ENCODE assay signal across 16 cellular contexts in the genomic region with DNA sequence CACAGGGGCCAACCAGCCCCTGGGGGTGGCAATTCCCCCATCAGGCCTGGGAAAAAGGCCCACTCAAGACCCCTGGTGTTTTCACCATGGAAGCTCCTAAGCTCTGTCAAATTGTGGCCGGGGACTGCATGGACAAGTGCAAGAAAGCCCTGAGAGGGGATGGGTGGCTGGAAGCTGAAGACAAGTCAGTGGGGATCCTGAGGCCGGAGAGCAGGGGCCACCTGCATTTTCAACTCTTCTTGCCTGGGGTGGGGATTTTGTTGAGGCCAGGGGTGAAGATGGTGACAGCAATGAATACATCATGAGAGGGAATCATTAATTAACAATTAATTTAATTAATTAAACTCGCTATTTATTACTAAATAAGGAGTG.
"Had no signal": no experiment of that assay in that cellular context is flagged by ENCODE, and none has a peak within 500 bp of the region (broad histone marks: within the 10 kb centered on the region; RNA-seq: fewer than 3 reads in every experiment).

No MANE protein-coding gene starts in this region.

- H3K27ac ChIP-seq: sigmoid colon had no signal

- H3K27me3 ChIP-seq: pancreas, sigmoid colon had no signal

- H3K9me3 ChIP-seq: gastroesophageal sphincter, heart right ventricle, pancreas, sigmoid colon had no signal

- ATAC-seq: activated CD4-positive, alpha-beta T cell treated with anti-CD3 and anti-CD28 coated beads for 36 hours; activated T-helper 17 cell treated with anti-CD3 and anti-CD28 coated beads, Interleukin-2, amount 50 U/mL, for 72 hours; gastroesophageal sphincter; left colon; stimulated activated effector memory CD8-positive, alpha-beta T cell treated with anti-CD3 and anti-CD28 coated beads, Interleukin-12 subunit alpha, Interleukin-12 subunit beta, amount 100 ng/mL, for 72 hours had no signal

- H3K4me3 ChIP-seq: gastroesophageal sphincter, heart right ventricle, lung, pancreas, sigmoid colon had no signal

- H3K36me3 ChIP-seq: gastroesophageal sphincter, pancreas, sigmoid colon had no signal

- DNase-seq: activated CD4-positive, alpha-beta memory T cell treated with anti-CD3 and anti-CD28 coated beads for 36 hours; activated CD4-positive, alpha-beta T cell treated with anti-CD3 and anti-CD28 coated beads for 36 hours; cerebellar nuclear complex; erythroblast; heart right ventricle; left colon; midbrain; SIG-M5; sigmoid colon; stimulated activated CD4-positive, alpha-beta T cell treated with anti-CD3 and anti-CD28 coated beads, Interleukin-1b, Interleukin-23, amount 100 ng/mL, for 48 hours; trophoblast cell had no signal
